Comparison of ENCODE assay signal across 11 cellular contexts in genomic region chr14:75242546-75243273, GRCh38. TPM values are rescaled to one million over a fixed set of nuclear protein-coding genes. Genes with fewer than 3 reads are reported as not detected.
A peak's percentile ranks its signal among the peaks of the same experiment; 100 is the strongest.
DNase-seq lines count a peak whose midpoint lies in the region; ATAC-seq, FAIRE-seq and TF ChIP-seq lines count a peak whose summit lies in the region.
"Had no signal": no experiment of that assay in that cellular context is flagged by ENCODE, and none has a peak within 500 bp of the region (broad histone marks: within the 10 kb centered on the region; RNA-seq: fewer than 3 reads in every experiment).

No MANE protein-coding gene starts in this region.

- peak overlapping the region in 3 of 4 donors; percentile 43 to 89 (median 48) for H3K27ac ChIP-seq in gastroesophageal sphincter

- no peak overlapping the region for H3K4me3 Mint-ChIP-seq in natural killer cell
- H3K4me3 Mint-ChIP-seq: central memory CD8-positive, alpha-beta T cell had no signal

- DNase-seq in HTR-8/SVneo (ENCODE audit: insufficient read length, low spot score) (no peak), SHP77 (lab: John Stamatoyannopoulos, UW) (peak; percentile 26 to 45), stromal cell of bone marrow (ENCODE audit: low read depth) (peak; percentile 75), hippocampal formation (lab: John Stamatoyannopoulos, UW) (no peak), GM19238 (ENCODE audit: insufficient read length, low spot score) (no peak), GOT3 (lab: John Stamatoyannopoulos, UW) (no peak), natural killer cell (no peak)

- 17 to 20% methylated on average over 3 to 9 of the region's 12 CpGs for WGBS in gastroesophageal sphincter (ENCODE audit: low coverage in 1 of 2), 2 donors

- H3K4me3 ChIP-seq in gastroesophageal sphincter, result no peak overlapping the region

- no peaks in the 10 kb centered on the region for H3K36me3 Mint-ChIP-seq in natural killer cell

- TF ChIP-seq CTCF in gastroesophageal sphincter (IDR thresholded peaks at IDR 0.05) (no peak), natural killer cell (IDR thresholded peaks at IDR 0.05) (no peak)

- no peaks in the 10 kb centered on the region for H3K27me3 Mint-ChIP-seq in natural killer cell (ENCODE audit: low read depth in 2 of 2)
- H3K27me3 Mint-ChIP-seq: central memory CD8-positive, alpha-beta T cell had no signal

- H3K9me3 ChIP-seq in gastroesophageal sphincter, result no peaks in the 10 kb centered on the region

- H3K27ac Mint-ChIP-seq in natural killer cell, result no peak overlapping the region

- intact Hi-C loops in natural killer cell (cut with micrococcal nuclease), result loop anchor here (10.0 kb wide), 1 partner anchor 628 kb away; the partner anchor contains the start of gene LTBP2

- no peak for TF ChIP-seq POLR2A in gastroesophageal sphincter (IDR thresholded peaks at IDR 0.05)

- no peaks in the 10 kb centered on the region for H3K27me3 ChIP-seq in gastroesophageal sphincter

- H3K36me3 ChIP-seq in gastroesophageal sphincter, result no peaks in the 10 kb centered on the region

- TF ChIP-seq EP300 in gastroesophageal sphincter (IDR thresholded peaks at IDR 0.05), result no peak

- ATAC-seq in gastroesophageal sphincter (peak; percentile 71), natural killer cell (no peak)
- ATAC-seq: activated CD4-positive, CD25-positive, alpha-beta regulatory T cell treated with anti-CD3 and anti-CD28 coated beads, Interleukin-2, amount 50 U/mL, for 24 hours had no signal

- H3K4me1 Mint-ChIP-seq in natural killer cell, result peaks cover 19 to 31% of the 10 kb centered on the region in 2 donors

- H3K4me1 ChIP-seq in gastroesophageal sphincter, result peaks cover 0 to 35% (median 3%) of the 10 kb centered on the region in 3 donors

- H3K9me3 Mint-ChIP-seq in natural killer cell, result no peaks in the 10 kb centered on the region
- H3K9me3 Mint-ChIP-seq: central memory CD8-positive, alpha-beta T cell had no signal

- peak; percentile 89 for FAIRE-seq in HTR-8/SVneo (lab: Jason Lieb, UNC)
- FAIRE-seq: GM18507 had no signal

RNA-seq across cellular contexts. Expression of gene FOS, which starts 35.9 kb away (rescaled TPM):
- 100 to 1,000 TPM in 3 of 4 donors, 10 to 100 TPM in 1; 78.0 to 286 (median 179) TPM for total RNA-seq in gastroesophageal sphincter
- total RNA-seq in natural killer cell, result 1,000 to 10,000 TPM; 2,527 to 3,257 (median 3,104) TPM

Comparison
In these comparisons a context has a peak if more than half of its experiments do, and no peak if none do; other contexts are left out.
1. DNase-seq: peak in SHP77 (2 of 2) and stromal cell of bone marrow (single experiment); none in HTR-8/SVneo (single experiment), hippocampal formation (0 of 2), GM19238 (single experiment), GOT3 (single experiment) and natural killer cell (single experiment).
2. RNA of gene FOS, which starts 35.9 kb away (total RNA-seq): 2,527 to 3,257 TPM in natural killer cell; 78.0 to 286 TPM in gastroesophageal sphincter; every median in the first group is over 4 times any median in the second.